In the genomic region with DNA sequence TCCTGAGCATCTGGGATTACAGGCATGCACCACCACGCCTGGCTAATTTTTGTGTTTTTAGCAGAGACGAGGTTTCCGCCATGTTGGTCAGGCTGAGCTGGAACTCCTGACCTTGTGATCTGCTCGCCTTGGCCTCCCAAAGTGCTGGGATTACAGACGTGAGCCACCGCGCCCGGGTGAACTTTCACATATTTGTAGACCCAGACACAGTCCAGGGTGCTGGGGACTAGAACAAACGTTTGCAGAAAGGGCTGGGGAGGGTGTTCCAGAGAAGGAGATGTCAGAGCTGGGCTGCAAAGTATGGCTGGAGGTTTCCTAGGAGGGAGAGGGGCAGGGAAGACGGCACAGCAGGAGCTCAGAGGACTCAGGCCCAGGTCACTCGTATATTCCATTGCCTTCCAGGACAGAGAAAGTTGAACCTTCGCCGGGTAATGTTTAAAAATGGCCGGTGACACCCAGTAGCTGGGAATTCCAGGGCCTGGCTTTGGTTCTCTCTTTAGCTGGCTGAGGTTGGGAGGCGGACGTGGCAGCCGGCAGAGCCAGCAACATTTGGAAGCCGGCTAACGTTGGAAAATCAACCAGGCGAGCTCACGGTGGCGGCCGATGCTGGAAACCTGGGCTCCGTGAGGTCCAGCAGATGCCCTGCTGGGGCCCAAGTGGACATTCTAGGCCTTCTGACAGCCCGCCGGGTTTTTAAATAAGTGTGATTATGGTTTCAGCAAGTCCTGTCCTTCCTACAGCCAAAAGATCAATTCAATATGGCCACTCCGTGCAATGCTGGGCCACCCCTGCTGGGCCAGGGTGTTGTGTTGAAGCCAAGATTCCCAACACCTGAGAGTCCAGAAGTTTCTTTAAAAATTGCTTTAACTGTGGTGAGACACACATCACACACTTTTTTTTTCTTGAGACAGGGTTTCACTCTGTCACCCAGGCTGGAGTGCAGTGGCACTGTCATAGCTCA, we compare ENCODE assay signal across 2 cellular contexts.
TF ChIP-seq lines count a peak whose summit lies in the region.

No MANE protein-coding gene starts in this region.

TF ChIP-seq in GM23338, 12 proteins besides CTCF, POLR2A, EP300 and RAD21 (continued from another document and continues in another):
- TF ChIP-seq, protein P1, sequence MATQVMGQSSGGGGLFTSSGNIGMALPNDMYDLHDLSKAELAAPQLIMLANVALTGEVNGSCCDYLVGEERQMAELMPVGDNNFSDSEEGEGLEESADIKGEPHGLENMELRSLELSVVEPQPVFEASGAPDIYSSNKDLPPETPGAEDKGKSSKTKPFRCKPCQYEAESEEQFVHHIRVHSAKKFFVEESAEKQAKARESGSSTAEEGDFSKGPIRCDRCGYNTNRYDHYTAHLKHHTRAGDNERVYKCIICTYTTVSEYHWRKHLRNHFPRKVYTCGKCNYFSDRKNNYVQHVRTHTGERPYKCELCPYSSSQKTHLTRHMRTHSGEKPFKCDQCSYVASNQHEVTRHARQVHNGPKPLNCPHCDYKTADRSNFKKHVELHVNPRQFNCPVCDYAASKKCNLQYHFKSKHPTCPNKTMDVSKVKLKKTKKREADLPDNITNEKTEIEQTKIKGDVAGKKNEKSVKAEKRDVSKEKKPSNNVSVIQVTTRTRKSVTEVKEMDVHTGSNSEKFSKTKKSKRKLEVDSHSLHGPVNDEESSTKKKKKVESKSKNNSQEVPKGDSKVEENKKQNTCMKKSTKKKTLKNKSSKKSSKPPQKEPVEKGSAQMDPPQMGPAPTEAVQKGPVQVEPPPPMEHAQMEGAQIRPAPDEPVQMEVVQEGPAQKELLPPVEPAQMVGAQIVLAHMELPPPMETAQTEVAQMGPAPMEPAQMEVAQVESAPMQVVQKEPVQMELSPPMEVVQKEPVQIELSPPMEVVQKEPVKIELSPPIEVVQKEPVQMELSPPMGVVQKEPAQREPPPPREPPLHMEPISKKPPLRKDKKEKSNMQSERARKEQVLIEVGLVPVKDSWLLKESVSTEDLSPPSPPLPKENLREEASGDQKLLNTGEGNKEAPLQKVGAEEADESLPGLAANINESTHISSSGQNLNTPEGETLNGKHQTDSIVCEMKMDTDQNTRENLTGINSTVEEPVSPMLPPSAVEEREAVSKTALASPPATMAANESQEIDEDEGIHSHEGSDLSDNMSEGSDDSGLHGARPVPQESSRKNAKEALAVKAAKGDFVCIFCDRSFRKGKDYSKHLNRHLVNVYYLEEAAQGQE (IDR thresholded peaks at IDR 0.05; ENCODE audit: unreplicated experiment) = no peak
- TF ChIP-seq ZNF331 (CRISPR knock-in tag; IDR thresholded peaks at IDR 0.05; ENCODE audit: low read depth) (no peak), JUNB (IDR thresholded peaks at IDR 0.05; ENCODE audit: unreplicated experiment) (no peak), CREB1 (CRISPR knock-in tag; IDR thresholded peaks at IDR 0.05; ENCODE audit: low read depth) (no peak), NANOG (IDR thresholded peaks at IDR 0.05; ENCODE audit: borderline replicate concordance) (no peak), POLR2AphosphoS5 (IDR thresholded peaks at IDR 0.05; ENCODE audit: low read depth) (no peak), EZH2 (IDR thresholded peaks at IDR 0.05; ENCODE audit: low read depth, unreplicated experiment) (no peak), STAT1 (IDR thresholded peaks at IDR 0.05; ENCODE audit: unreplicated experiment) (no peak)
- TF ChIP-seq, protein P2, sequence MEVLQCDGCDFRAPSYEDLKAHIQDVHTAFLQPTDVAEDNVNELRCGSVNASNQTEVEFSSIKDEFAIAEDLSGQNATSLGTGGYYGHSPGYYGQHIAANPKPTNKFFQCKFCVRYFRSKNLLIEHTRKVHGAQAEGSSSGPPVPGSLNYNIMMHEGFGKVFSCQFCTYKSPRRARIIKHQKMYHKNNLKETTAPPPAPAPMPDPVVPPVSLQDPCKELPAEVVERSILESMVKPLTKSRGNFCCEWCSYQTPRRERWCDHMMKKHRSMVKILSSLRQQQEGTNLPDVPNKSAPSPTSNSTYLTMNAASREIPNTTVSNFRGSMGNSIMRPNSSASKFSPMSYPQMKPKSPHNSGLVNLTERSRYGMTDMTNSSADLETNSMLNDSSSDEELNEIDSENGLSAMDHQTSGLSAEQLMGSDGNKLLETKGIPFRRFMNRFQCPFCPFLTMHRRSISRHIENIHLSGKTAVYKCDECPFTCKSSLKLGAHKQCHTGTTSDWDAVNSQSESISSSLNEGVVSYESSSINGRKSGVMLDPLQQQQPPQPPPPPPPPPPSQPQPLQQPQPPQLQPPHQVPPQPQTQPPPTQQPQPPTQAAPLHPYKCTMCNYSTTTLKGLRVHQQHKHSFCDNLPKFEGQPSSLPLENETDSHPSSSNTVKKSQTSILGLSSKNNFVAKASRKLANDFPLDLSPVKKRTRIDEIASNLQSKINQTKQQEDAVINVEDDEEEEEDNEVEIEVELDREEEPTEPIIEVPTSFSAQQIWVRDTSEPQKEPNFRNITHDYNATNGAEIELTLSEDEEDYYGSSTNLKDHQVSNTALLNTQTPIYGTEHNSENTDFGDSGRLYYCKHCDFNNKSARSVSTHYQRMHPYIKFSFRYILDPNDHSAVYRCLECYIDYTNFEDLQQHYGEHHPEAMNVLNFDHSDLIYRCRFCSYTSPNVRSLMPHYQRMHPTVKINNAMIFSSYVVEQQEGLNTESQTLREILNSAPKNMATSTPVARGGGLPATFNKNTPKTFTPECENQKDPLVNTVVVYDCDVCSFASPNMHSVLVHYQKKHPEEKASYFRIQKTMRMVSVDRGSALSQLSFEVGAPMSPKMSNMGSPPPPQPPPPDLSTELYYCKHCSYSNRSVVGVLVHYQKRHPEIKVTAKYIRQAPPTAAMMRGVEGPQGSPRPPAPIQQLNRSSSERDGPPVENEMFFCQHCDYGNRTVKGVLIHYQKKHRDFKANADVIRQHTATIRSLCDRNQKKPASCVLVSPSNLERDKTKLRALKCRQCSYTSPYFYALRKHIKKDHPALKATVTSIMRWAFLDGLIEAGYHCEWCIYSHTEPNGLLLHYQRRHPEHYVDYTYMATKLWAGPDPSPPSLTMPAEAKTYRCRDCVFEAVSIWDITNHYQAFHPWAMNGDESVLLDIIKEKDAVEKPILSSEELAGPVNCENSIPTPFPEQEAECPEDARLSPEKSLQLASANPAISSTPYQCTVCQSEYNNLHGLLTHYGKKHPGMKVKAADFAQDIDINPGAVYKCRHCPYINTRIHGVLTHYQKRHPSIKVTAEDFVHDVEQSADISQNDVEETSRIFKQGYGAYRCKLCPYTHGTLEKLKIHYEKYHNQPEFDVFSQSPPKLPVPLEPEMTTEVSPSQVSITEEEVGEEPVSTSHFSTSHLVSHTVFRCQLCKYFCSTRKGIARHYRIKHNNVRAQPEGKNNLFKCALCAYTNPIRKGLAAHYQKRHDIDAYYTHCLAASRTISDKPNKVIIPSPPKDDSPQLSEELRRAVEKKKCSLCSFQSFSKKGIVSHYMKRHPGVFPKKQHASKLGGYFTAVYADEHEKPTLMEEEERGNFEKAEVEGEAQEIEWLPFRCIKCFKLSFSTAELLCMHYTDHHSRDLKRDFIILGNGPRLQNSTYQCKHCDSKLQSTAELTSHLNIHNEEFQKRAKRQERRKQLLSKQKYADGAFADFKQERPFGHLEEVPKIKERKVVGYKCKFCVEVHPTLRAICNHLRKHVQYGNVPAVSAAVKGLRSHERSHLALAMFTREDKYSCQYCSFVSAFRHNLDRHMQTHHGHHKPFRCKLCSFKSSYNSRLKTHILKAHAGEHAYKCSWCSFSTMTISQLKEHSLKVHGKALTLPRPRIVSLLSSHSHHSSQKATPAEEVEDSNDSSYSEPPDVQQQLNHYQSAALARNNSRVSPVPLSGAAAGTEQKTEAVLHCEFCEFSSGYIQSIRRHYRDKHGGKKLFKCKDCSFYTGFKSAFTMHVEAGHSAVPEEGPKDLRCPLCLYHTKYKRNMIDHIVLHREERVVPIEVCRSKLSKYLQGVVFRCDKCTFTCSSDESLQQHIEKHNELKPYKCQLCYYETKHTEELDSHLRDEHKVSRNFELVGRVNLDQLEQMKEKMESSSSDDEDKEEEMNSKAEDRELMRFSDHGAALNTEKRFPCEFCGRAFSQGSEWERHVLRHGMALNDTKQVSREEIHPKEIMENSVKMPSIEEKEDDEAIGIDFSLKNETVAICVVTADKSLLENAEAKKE (CRISPR knock-in tag; IDR thresholded peaks at IDR 0.05) = no peak

TF ChIP-seq in liver, 16 proteins besides CTCF, POLR2A, EP300 and RAD21 (continued from another document):
- TF ChIP-seq, protein P1 (IDR thresholded peaks at IDR 0.05) = peak; percentile 19
- peak; percentile 7 for TF ChIP-seq TAF1 (conservative IDR thresholded peaks at IDR 0.05)
- TF ChIP-seq RXRA (IDR thresholded peaks at IDR 0.05) = peak; percentile 72 to 78
- peak; percentile 33 for TF ChIP-seq NR2F2 (IDR thresholded peaks at IDR 0.05)
- peak; percentile 92 for TF ChIP-seq YY1 (IDR thresholded peaks at IDR 0.05)
- TF ChIP-seq, protein P3, sequence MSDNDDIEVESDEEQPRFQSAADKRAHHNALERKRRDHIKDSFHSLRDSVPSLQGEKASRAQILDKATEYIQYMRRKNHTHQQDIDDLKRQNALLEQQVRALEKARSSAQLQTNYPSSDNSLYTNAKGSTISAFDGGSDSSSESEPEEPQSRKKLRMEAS (IDR thresholded peaks at IDR 0.05) = no peak
- TF ChIP-seq GABPA (IDR thresholded peaks at IDR 0.05 in 1 of 2, conservative IDR thresholded peaks at IDR 0.05 in 1 of 2) = no peak
- peak; percentile 59 for TF ChIP-seq SP1 (IDR thresholded peaks at IDR 0.05)
- peak; percentile 33 to 35 for TF ChIP-seq HNF4A (conservative IDR thresholded peaks at IDR 0.05)
- no peak for TF ChIP-seq EGR1 (IDR thresholded peaks at IDR 0.05; ENCODE audit: low read depth in 2 of 2)
- TF ChIP-seq, protein P4, sequence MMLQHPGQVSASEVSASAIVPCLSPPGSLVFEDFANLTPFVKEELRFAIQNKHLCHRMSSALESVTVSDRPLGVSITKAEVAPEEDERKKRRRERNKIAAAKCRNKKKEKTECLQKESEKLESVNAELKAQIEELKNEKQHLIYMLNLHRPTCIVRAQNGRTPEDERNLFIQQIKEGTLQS (IDR thresholded peaks at IDR 0.05) = no peak
TF ChIP-seq in liver: peak in this region for 7.
